7 cellular contexts compared by ENCODE assay signal in genomic region chr10:103884681-103885139, GRCh38.
DNase-seq lines count a peak whose midpoint lies in the region; ATAC-seq and TF ChIP-seq lines count a peak whose summit lies in the region.

No MANE protein-coding gene starts in this region.

- DNase-seq in DMS53 treated with DMSO at 0.1 percent for 48 hours (lab: John Stamatoyannopoulos, UW; ENCODE audit: unreplicated experiment) = peak; percentile 55
- peak; percentile 81 for DNase-seq in HEK293T (ENCODE audit: extremely low spot score)
- DNase-seq in NCI-H526 (lab: John Stamatoyannopoulos, UW) = peak; percentile 5 to 50
- peak; percentile 37 for DNase-seq in astrocyte of the cerebellum (ENCODE audit: low read depth)
- DNase-seq in hippocampal formation (lab: John Stamatoyannopoulos, UW) = peak; percentile 38 to 72
- no peak for DNase-seq in stimulated activated effector memory CD8-positive, alpha-beta T cell treated with anti-CD3 and anti-CD28 coated beads, Interleukin-12 subunit alpha, Interleukin-12 subunit beta, amount 100 ng/mL, for 72 hours (ENCODE audit: low spot score in 2 of 2)

- POLR2A ChIA-PET in HEK293T (lab: Yijun Ruan, JAX) = no interaction called here

- no peak overlapping the region for H3K27ac Mint-ChIP-seq in stimulated activated effector memory CD8-positive, alpha-beta T cell treated with anti-CD3 and anti-CD28 coated beads, Interleukin-12 subunit alpha, Interleukin-12 subunit beta, amount 100 ng/mL, for 72 hours

- peaks cover 24% of the 10 kb centered on the region for H3K4me1 Mint-ChIP-seq in stimulated activated effector memory CD8-positive, alpha-beta T cell treated with anti-CD3 and anti-CD28 coated beads, Interleukin-12 subunit alpha, Interleukin-12 subunit beta, amount 100 ng/mL, for 72 hours

- in situ Hi-C loops in astrocyte of the cerebellum (cut with HindIII; ENCODE audit: low sequenced_read_pairs) = no loop called here

- no peak overlapping the region for H3K4me3 Mint-ChIP-seq in stimulated activated effector memory CD8-positive, alpha-beta T cell treated with anti-CD3 and anti-CD28 coated beads, Interleukin-12 subunit alpha, Interleukin-12 subunit beta, amount 100 ng/mL, for 72 hours

- H3K36me3 Mint-ChIP-seq in stimulated activated effector memory CD8-positive, alpha-beta T cell treated with anti-CD3 and anti-CD28 coated beads, Interleukin-12 subunit alpha, Interleukin-12 subunit beta, amount 100 ng/mL, for 72 hours = peaks cover 74% of the 10 kb centered on the region

- TF ChIP-seq CTCF in astrocyte of the cerebellum (IDR thresholded peaks at IDR 0.05; ENCODE audit: low read depth, low read length, missing control alignments) = peak; percentile 77

- peak; percentile 17 for ATAC-seq in stimulated activated effector memory CD8-positive, alpha-beta T cell treated with anti-CD3 and anti-CD28 coated beads, Interleukin-12 subunit alpha, Interleukin-12 subunit beta, amount 100 ng/mL, for 72 hours
- ATAC-seq in GM21529 (IDR thresholded peaks at IDR 0.05; ENCODE audit: unreplicated experiment) = no peak

- no peak overlapping the region for H3K4me3 ChIP-seq in astrocyte of the cerebellum (ENCODE audit: low read depth, low read length)

- CTCF ChIA-PET in HEK293T (lab: Yijun Ruan, JAX) = interaction anchor here (0.6 to 2.7 kb wide), 7 partner anchors 9 to 241 kb away, joined by 3 to 18 read pairs (median 4); no protein-coding TSS in a partner anchor

- H3K9me3 Mint-ChIP-seq in stimulated activated effector memory CD8-positive, alpha-beta T cell treated with anti-CD3 and anti-CD28 coated beads, Interleukin-12 subunit alpha, Interleukin-12 subunit beta, amount 100 ng/mL, for 72 hours = no peaks in the 10 kb centered on the region

TF ChIP-seq in HEK293T, 16 proteins besides CTCF, POLR2A, EP300 and RAD21:
- no peak for TF ChIP-seq FOXM1 (IDR thresholded peaks at IDR 0.05; ENCODE audit: borderline replicate concordance)
- TF ChIP-seq ELF4 (IDR thresholded peaks at IDR 0.05) = no peak
- TF ChIP-seq TARDBP (IDR thresholded peaks at IDR 0.05) = no peak
- no peak for TF ChIP-seq SUZ12 (IDR thresholded peaks at IDR 0.05)
- no peak for TF ChIP-seq NFRKB (IDR thresholded peaks at IDR 0.05)
- TF ChIP-seq FOXA1 (IDR thresholded peaks at IDR 0.05) = no peak
- TF ChIP-seq CTBP1 (IDR thresholded peaks at IDR 0.05; ENCODE audit: borderline replicate concordance) = no peak
- TF ChIP-seq ARNT (IDR thresholded peaks at IDR 0.05) = no peak
- no peak for TF ChIP-seq BHLHE40 (IDR thresholded peaks at IDR 0.05; ENCODE audit: borderline replicate concordance)
- no peak for TF ChIP-seq L3MBTL2 (conservative IDR thresholded peaks at IDR 0.05)
- no peak for TF ChIP-seq HDGF (IDR thresholded peaks at IDR 0.05; ENCODE audit: borderline replicate concordance)
- no peak for TF ChIP-seq FOXK2 (IDR thresholded peaks at IDR 0.05)

Comparison
In these comparisons a context has a peak if more than half of its experiments do, and no peak if none do; other contexts are left out.
1. DNase-seq: peak in DMS53 treated with DMSO at 0.1 percent for 48 hours (single experiment), HEK293T (single experiment), NCI-H526 (2 of 2), astrocyte of the cerebellum (single experiment) and hippocampal formation (2 of 2); none in stimulated activated effector memory CD8-positive, alpha-beta T cell treated with anti-CD3 and anti-CD28 coated beads, Interleukin-12 subunit alpha, Interleukin-12 subunit beta, amount 100 ng/mL, for 72 hours (0 of 2).